In genomic region chr3:124702950-124703349, GRCh38 we compare ENCODE assay signal across 24 cellular contexts.
"Had no signal": no experiment of that assay in that cellular context is flagged by ENCODE, and none has a peak within 500 bp of the region (broad histone marks: within the 10 kb centered on the region; RNA-seq: fewer than 3 reads in every experiment).

No MANE protein-coding gene starts in this region.

- H3K27ac ChIP-seq: esophagus squamous epithelium, lower lobe of right lung, prostate gland, right atrium auricular region, skin epidermis, spleen, testis, tibial artery had no signal

- FAIRE-seq: endometrium, frontal cortex, keratinocyte had no signal

- H3K9me3 ChIP-seq: esophagus squamous epithelium, lower lobe of right lung, prostate gland, right atrium auricular region, spleen, testis, tibial artery had no signal

- H3K4me3 ChIP-seq: esophagus squamous epithelium, lower lobe of right lung, prostate gland, right atrium auricular region, skin epidermis, spleen, testis, tibial artery had no signal

- H3K9me3 Mint-ChIP-seq: effector memory CD8-positive, alpha-beta T cell; stimulated activated memory B cell treated with anti-CD40 and anti-IgM and Interleukin-4, amounts not matched to agents 10 μg/mL and 1 μg/mL and 100 μg/mL, for 72 hours had no signal

- H3K36me3 ChIP-seq: esophagus squamous epithelium, lower lobe of right lung, prostate gland, right atrium auricular region had no signal

- H3K4me3 Mint-ChIP-seq: effector memory CD8-positive, alpha-beta T cell; naive thymus-derived CD4-positive, alpha-beta T cell; nephron progenitor cell; stimulated activated memory B cell treated with anti-CD40 and anti-IgM and Interleukin-4, amounts not matched to agents 10 μg/mL and 1 μg/mL and 100 μg/mL, for 72 hours; type B pancreatic cell had no signal

- DNase-seq: cortex of kidney; effector memory CD8-positive, alpha-beta T cell; erythroblast; esophagus squamous epithelium; left ventricle myocardium superior; lower lobe of right lung; midbrain; naive thymus-derived CD4-positive, alpha-beta T cell; nephron progenitor cell; nucleus accumbens; spleen; stimulated activated CD4-positive, alpha-beta T cell treated with anti-CD3 and anti-CD28 coated beads, Interleukin-4, amount 100 ng/mL, for 4 hours; stimulated activated naive CD8-positive, alpha-beta T cell treated with anti-CD3 and anti-CD28 coated beads, Interleukin-15, Interleukin-2, amounts not matched to agents 100 U/mL and 50 U/mL, for 24 hours; substantia nigra; testis; tibial artery had no signal

- H3K27me3 ChIP-seq: right atrium auricular region, testis, tibial artery had no signal

- ATAC-seq: effector memory CD8-positive, alpha-beta T cell; left ventricle myocardium superior; lower lobe of right lung; naive thymus-derived CD4-positive, alpha-beta T cell; stimulated activated memory B cell treated with anti-CD40 and anti-IgM and Interleukin-4, amounts not matched to agents 10 μg/mL and 1 μg/mL and 100 μg/mL, for 72 hours; stimulated activated naive CD8-positive, alpha-beta T cell treated with anti-CD3 and anti-CD28 coated beads, Interleukin-15, Interleukin-2, amounts not matched to agents 100 U/mL and 50 U/mL, for 24 hours had no signal

- H3K4me1 Mint-ChIP-seq: stimulated activated memory B cell treated with anti-CD40 and anti-IgM and Interleukin-4, amounts not matched to agents 10 μg/mL and 1 μg/mL and 100 μg/mL, for 72 hours had no signal

- H3K27ac Mint-ChIP-seq: effector memory CD8-positive, alpha-beta T cell; naive thymus-derived CD4-positive, alpha-beta T cell; nephron progenitor cell; stimulated activated memory B cell treated with anti-CD40 and anti-IgM and Interleukin-4, amounts not matched to agents 10 μg/mL and 1 μg/mL and 100 μg/mL, for 72 hours; type B pancreatic cell had no signal

- H3K4me1 ChIP-seq: esophagus squamous epithelium, lower lobe of right lung, prostate gland, right atrium auricular region had no signal

- H3K36me3 Mint-ChIP-seq: stimulated activated memory B cell treated with anti-CD40 and anti-IgM and Interleukin-4, amounts not matched to agents 10 μg/mL and 1 μg/mL and 100 μg/mL, for 72 hours had no signal

- H3K27me3 Mint-ChIP-seq: type B pancreatic cell had no signal
